In genomic region chr22:31583861-31584485, GRCh38 we compare ENCODE assay signal across 13 cellular contexts.
DNase-seq lines count a peak whose midpoint lies in the region; ATAC-seq and TF ChIP-seq lines count a peak whose summit lies in the region.
"Had no signal": no experiment of that assay in that cellular context is flagged by ENCODE, and none has a peak within 500 bp of the region (broad histone marks: within the 10 kb centered on the region; RNA-seq: fewer than 3 reads in every experiment).

No MANE protein-coding gene starts in this region.

- peaks cover 79% of the 10 kb centered on the region for H3K36me3 Mint-ChIP-seq in CD4-positive, alpha-beta T cell (ENCODE audit: low read depth)

- peak overlapping the region; percentile 20; the same call in 1 of the 2 replicates for H3K4me2 ChIP-seq in IMR-90 (ENCODE audit: low read depth, low read length)
- H3K4me2 ChIP-seq in mesenchymal stem cell (ENCODE audit: low read length, poor library complexity, severe bottlenecking), result no peak overlapping the region

- H3K23ac ChIP-seq in IMR-90 (ENCODE audit: low read depth, low read length) (peak overlapping the region; percentile 79), mesenchymal stem cell (ENCODE audit: low read length in 2 of 2) (no peak overlapping the region)

- H4K8ac ChIP-seq in IMR-90 (ENCODE audit: low read depth in 2 of 2, low read length in 2 of 2), result peak overlapping the region; percentile 68 to 83; a peak in 3 of 4 replicates
- no peak overlapping the region for H4K8ac ChIP-seq in mesenchymal stem cell (ENCODE audit: low read length)

- peak overlapping the region; percentile 49 for H3K4me3 Mint-ChIP-seq in CD4-positive, alpha-beta T cell

- no peaks in the 10 kb centered on the region for H3K9me3 ChIP-seq in CD4-positive, alpha-beta T cell (ENCODE audit: control insufficient read depth, low read length)
- H3K9me3 ChIP-seq in IMR-90 (ENCODE audit: control insufficient read depth, insufficient read depth, low read length), result no peaks in the 10 kb centered on the region
- H3K9me3 ChIP-seq in mesenchymal stem cell (ENCODE audit: control insufficient read depth, low read length), result peaks cover 3% of the 10 kb centered on the region
- no peaks in the 10 kb centered on the region for H3K9me3 ChIP-seq in HAP-1
- H3K9me3 ChIP-seq: suprapubic skin had no signal

- peak overlapping the region; percentile 75; the same call in 2 of the 3 replicates for H2BK15ac ChIP-seq in IMR-90 (ENCODE audit: low read depth, low read length)
- H2BK15ac ChIP-seq in mesenchymal stem cell (ENCODE audit: low read depth, poor library complexity, severe bottlenecking), result no peak overlapping the region

- BruUV-seq in IMR-90 (replicated peaks; lab: Mats Ljungman, UMichigan), result no TSS peak

- no peak for TF ChIP-seq POLR2A in IMR-90 (IDR thresholded peaks at IDR 0.05; ENCODE audit: low read depth, low read length)
- no peak for TF ChIP-seq POLR2A in erythroblast (IDR thresholded peaks at IDR 0.05; ENCODE audit: low read length)

- H2BK20ac ChIP-seq in IMR-90 (ENCODE audit: low read depth, low read length), result peak overlapping the region; percentile 96

- peaks cover 40% of the 10 kb centered on the region for H3K4me1 Mint-ChIP-seq in CD4-positive, alpha-beta T cell (ENCODE audit: low read depth)

- H3K18ac ChIP-seq in IMR-90 (ENCODE audit: low read depth, low read length) (peak overlapping the region; percentile 10; the same call in 1 of the 2 replicates), mesenchymal stem cell (ENCODE audit: low read depth in 1 of 2, low read length in 2 of 2) (peak overlapping the region; percentile 14 to 29)

- peak overlapping the region; percentile 10 for H2AK9ac ChIP-seq in IMR-90 (replicated peaks; ENCODE audit: low read depth, low read length, poor library complexity)

- H3K27ac Mint-ChIP-seq in CD4-positive, alpha-beta T cell, result peak overlapping the region; percentile 90

- POLR2A ChIA-PET in CD4-positive, alpha-beta T cell (lab: Charles Lee), result interaction anchor here (1.1 kb wide), 1 partner anchor 88 kb away, joined by 3 read pairs; the partner anchor contains the start of gene SFI1
- POLR2A ChIA-PET in IMR-90 (lab: Charles Lee; ENCODE audit: unreplicated experiment), result no interaction called here

- 100% methylated on average over 1 of the region's 3 CpGs; no CpG with 5 or more reads in 1 of the 2 experiments for WGBS in IMR-90 (ENCODE audit: extremely low coverage in 2 of 2, insufficient read length in 1 of 2), 2 experiments
- 52% methylated on average over 3 of the region's 3 CpGs for whole genome bisulfite sequencing in mesenchymal stem cell

- peak overlapping the region; percentile 60 for H2AFZ ChIP-seq in IMR-90 (replicated peaks; ENCODE audit: low read length, poor library complexity)
- H2AFZ ChIP-seq in mesenchymal stem cell (ENCODE audit: low read depth, low read length), result no peak overlapping the region

- no peak for DNase-seq in CD4-positive, alpha-beta T cell
- DNase-seq in IMR-90 (peak; percentile 62), astrocyte of the hippocampus (ENCODE audit: low read depth, low spot score) (peak; percentile 57), mesenchymal stem cell (peak; percentile 57), HAP-1 (ENCODE audit: low spot score in 2 of 2) (no peak), erythroblast (lab: John Stamatoyannopoulos, UW) (no peak)
- DNase-seq: activated T-cell treated with anti-CD3 and anti-CD28 coated beads for 4 hours, MV-4-11 had no signal

- H2BK120ac ChIP-seq in IMR-90 (ENCODE audit: low read depth, low read length) (peak overlapping the region; percentile 98), mesenchymal stem cell (ENCODE audit: low read depth, low read length) (no peak overlapping the region)

- H3K27me3 Mint-ChIP-seq in CD4-positive, alpha-beta T cell, result no peaks in the 10 kb centered on the region

- ATAC-seq in CD4-positive, alpha-beta T cell (ENCODE audit: poor library complexity), result no peak
- peak; percentile 85 for ATAC-seq in IMR-90 (ENCODE audit: low read depth)
- no peak for ATAC-seq in HG02642 (IDR thresholded peaks at IDR 0.05; ENCODE audit: poor library complexity, unreplicated experiment)
- no peak for ATAC-seq in HG03442 (IDR thresholded peaks at IDR 0.05; ENCODE audit: unreplicated experiment)

- H3K9me3 Mint-ChIP-seq in CD4-positive, alpha-beta T cell, result no peaks in the 10 kb centered on the region

- H3K27me3 ChIP-seq in CD4-positive, alpha-beta T cell (ENCODE audit: control insufficient read depth, insufficient read depth, low read length), result no peaks in the 10 kb centered on the region
- H3K27me3 ChIP-seq in IMR-90 (ENCODE audit: control insufficient read depth, insufficient read depth, low read length) (no peaks in the 10 kb centered on the region), mesenchymal stem cell (ENCODE audit: control insufficient read depth in 1 of 2, insufficient read depth in 1 of 2, low read length in 2 of 2) (no peaks in the 10 kb centered on the region), HAP-1 (ENCODE audit: low read depth) (no peaks in the 10 kb centered on the region)
- H3K27me3 ChIP-seq: cardiac muscle cell, suprapubic skin had no signal

- no peak overlapping the region for H3K27ac ChIP-seq in CD4-positive, alpha-beta T cell (ENCODE audit: low read depth, low read length)
- peak overlapping the region; percentile 60 for H3K27ac ChIP-seq in IMR-90 (ENCODE audit: insufficient read depth, low read length)
- H3K27ac ChIP-seq in mesenchymal stem cell (ENCODE audit: low read length, poor library complexity, severe bottlenecking), result peak overlapping the region; percentile 26
- H3K27ac ChIP-seq: cardiac muscle cell, HL-60, suprapubic skin had no signal

- H3K4me1 ChIP-seq in IMR-90 (ENCODE audit: control insufficient read depth, insufficient read depth, low read length) (peaks cover 24% of the 10 kb centered on the region), mesenchymal stem cell (ENCODE audit: control insufficient read depth, insufficient read depth, low read depth, low read length) (peaks cover 5% of the 10 kb centered on the region), HAP-1 (no peaks in the 10 kb centered on the region)
- H3K4me1 ChIP-seq: suprapubic skin had no signal

- H3K9me1 ChIP-seq in IMR-90 (ENCODE audit: insufficient read depth, low read length), result peaks cover 15% of the 10 kb centered on the region

- H4K20me1 ChIP-seq in IMR-90 (ENCODE audit: insufficient read depth, low read length), result no peaks in the 10 kb centered on the region

- H2AK5ac ChIP-seq in IMR-90 (ENCODE audit: low read depth, low read length), result peak overlapping the region; percentile 72
- H2AK5ac ChIP-seq in mesenchymal stem cell (ENCODE audit: low read length, severe bottlenecking), result no peak overlapping the region

- dilution Hi-C loops in IMR-90 (cut with HindIII; ENCODE audit: low sequenced_read_pairs, unreplicated experiment), result no loop called here

- H3K14ac ChIP-seq in IMR-90 (replicated peaks; ENCODE audit: low read depth, low read length) (peak overlapping the region; percentile 91), mesenchymal stem cell (ENCODE audit: low read length in 2 of 2) (no peak overlapping the region)

- no peak overlapping the region for H3K4me3 ChIP-seq in IMR-90 (ENCODE audit: insufficient read depth, low read depth, low read length)
- no peak overlapping the region for H3K4me3 ChIP-seq in mesenchymal stem cell (ENCODE audit: insufficient read depth in 1 of 2, low read depth in 1 of 2, low read length in 2 of 2)
- H3K4me3 ChIP-seq in HAP-1, result no peak overlapping the region
- H3K4me3 ChIP-seq: cardiac muscle cell, suprapubic skin had no signal

- H3K79me1 ChIP-seq in IMR-90 (ENCODE audit: low read depth in 1 of 2, low read length in 2 of 2) (peaks cover 0 to 3% of the 10 kb centered on the region in 2 experiments; a peak in 1 of 4 replicates), mesenchymal stem cell (replicated peaks; ENCODE audit: low read length, poor library complexity, severe bottlenecking) (no peaks in the 10 kb centered on the region)

- peak overlapping the region; percentile 87 for H3K4ac ChIP-seq in IMR-90 (ENCODE audit: low read depth, low read length)
- peak overlapping the region in 1 of 2 experiments; percentile 45 for H3K4ac ChIP-seq in mesenchymal stem cell (ENCODE audit: low read depth in 1 of 2, low read length in 2 of 2)

- peak overlapping the region; percentile 50 to 74 for H2BK12ac ChIP-seq in mesenchymal stem cell (ENCODE audit: low read length in 2 of 2)

- TF ChIP-seq RAD21 in IMR-90 (IDR thresholded peaks at IDR 0.05; ENCODE audit: low read length), result no peak

- H4K91ac ChIP-seq in IMR-90 (ENCODE audit: insufficient read depth, low read depth, low read length) (peak overlapping the region; percentile 95), mesenchymal stem cell (ENCODE audit: low read length) (no peak overlapping the region)

- CTCF ChIA-PET in CD4-positive, alpha-beta T cell (lab: Charles Lee), result no interaction called here
- CTCF ChIA-PET in IMR-90 (lab: Yijun Ruan, JAX), result no interaction called here

- H2BK5ac ChIP-seq in IMR-90 (ENCODE audit: low read depth, low read length, poor library complexity, severe bottlenecking) (peak overlapping the region; percentile 97), mesenchymal stem cell (ENCODE audit: low read depth, low read length, poor library complexity, severe bottlenecking) (no peak overlapping the region)

- H3K36me3 ChIP-seq in IMR-90 (ENCODE audit: control insufficient read depth, insufficient read depth, low read length), result peaks cover 1% of the 10 kb centered on the region; the same call in 1 of the 2 replicates
- H3K36me3 ChIP-seq in mesenchymal stem cell (ENCODE audit: control insufficient read depth in 1 of 2, insufficient read depth in 2 of 2, low read depth in 1 of 2, low read length in 2 of 2), result peaks cover 13 to 36% of the 10 kb centered on the region in 2 experiments
- peaks cover 11% of the 10 kb centered on the region; the same call in 1 of the 2 replicates for H3K36me3 ChIP-seq in HAP-1 (replicated peaks)
- H3K36me3 ChIP-seq: cardiac muscle cell had no signal

- in situ Hi-C loops in IMR-90 (cut with MboI; ENCODE audit: low sequenced_read_pairs), result no loop called here
- in situ Hi-C loops in HAP-1 (cut with MboI; ENCODE audit: low sequenced_read_pairs), result no loop called here

- H3K9ac ChIP-seq in IMR-90 (ENCODE audit: low read depth, low read length) (no peak overlapping the region), mesenchymal stem cell (ENCODE audit: low read length) (no peak overlapping the region)

- intact Hi-C loops in CD4-positive, alpha-beta T cell (cut with DNase I, micrococcal nuclease), result no loop called here
- intact Hi-C loops in IMR-90 (cut with micrococcal nuclease), result no loop called here

- H3K56ac ChIP-seq in IMR-90 (ENCODE audit: extremely low read depth, insufficient read depth, low read length), result peak overlapping the region; percentile 68; the same call in 1 of the 2 replicates

- H4K5ac ChIP-seq in IMR-90 (ENCODE audit: low read depth, low read length), result peak overlapping the region; percentile 71

- TF ChIP-seq CTCF in CD4-positive, alpha-beta T cell (IDR thresholded peaks at IDR 0.05), result no peak
- no peak for TF ChIP-seq CTCF in IMR-90 (conservative IDR thresholded peaks at IDR 0.05; ENCODE audit: low read depth, low read length)

TF ChIP-seq in IMR-90, 13 proteins besides CTCF, POLR2A, EP300 and RAD21 (continues in another document):
- no peak for TF ChIP-seq FOS (IDR thresholded peaks at IDR 0.05; ENCODE audit: low read depth, low read length)
- TF ChIP-seq RCOR1 (IDR thresholded peaks at IDR 0.05; ENCODE audit: insufficient replicate concordance, low read length), result no peak

Comparison
In these comparisons a context has a peak if more than half of its experiments do, and no peak if none do; other contexts are left out.
1. DNase-seq: peak in IMR-90 (single experiment), astrocyte of the hippocampus (single experiment) and mesenchymal stem cell (single experiment); none in CD4-positive, alpha-beta T cell (0 of 10), HAP-1 (0 of 2) and erythroblast (0 of 2).